Comparison of ENCODE assay signal across 1 cellular context in genomic region chr12:43283206-43283605, GRCh38.
TF ChIP-seq lines count a peak whose summit lies in the region.

No MANE protein-coding gene starts in this region.

TF ChIP-seq in IMR-90, 13 proteins besides CTCF, POLR2A, EP300 and RAD21 (continued from another document):
- TF ChIP-seq NFE2L2 (IDR thresholded peaks at IDR 0.05; ENCODE audit: low read depth, low read length) (no peak), CHD1 (IDR thresholded peaks at IDR 0.05; ENCODE audit: low read depth, low read length) (no peak), CEBPB (IDR thresholded peaks at IDR 0.05; ENCODE audit: low read depth, low read length) (no peak)
